12 cellular contexts compared by ENCODE assay signal in the genomic region with DNA sequence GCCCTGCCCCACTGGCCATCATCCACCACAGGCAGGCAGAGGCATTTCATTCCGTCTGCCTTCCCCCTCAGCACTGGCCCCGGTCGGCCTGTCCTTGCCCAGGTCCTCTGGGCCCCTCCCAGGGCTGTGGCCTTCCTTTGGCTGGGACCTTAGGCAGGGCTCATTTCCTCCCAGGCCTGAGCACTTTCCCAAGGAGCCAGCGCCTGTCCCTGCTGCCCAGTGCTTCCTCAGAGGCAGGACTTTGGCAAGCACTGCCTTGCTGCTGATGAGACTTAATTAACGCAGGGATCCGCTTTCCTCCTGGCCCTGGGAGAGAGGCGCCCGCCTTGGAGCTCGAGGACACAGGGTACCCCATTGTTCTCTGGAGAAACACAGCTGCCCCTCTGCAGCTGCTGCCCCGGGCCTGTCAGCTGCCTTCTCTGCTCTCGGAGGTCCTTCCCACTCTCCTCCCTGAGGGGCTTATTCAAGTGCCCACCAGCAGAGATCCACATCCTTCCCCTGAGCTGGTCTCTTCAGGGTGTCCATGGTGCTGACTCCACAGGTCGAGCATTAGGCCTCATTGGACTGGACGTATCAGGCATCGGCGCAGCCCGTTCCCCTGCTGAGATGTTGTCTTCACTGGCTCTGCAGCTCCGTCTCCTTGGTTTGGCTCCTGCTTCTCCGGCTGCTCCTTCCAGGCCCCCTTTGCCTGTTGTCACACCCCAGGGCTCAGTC. TPM values are rescaled to one million over a fixed set of nuclear protein-coding genes. Genes with fewer than 3 reads are reported as not detected.
DNase-seq lines count a peak whose midpoint lies in the region; ATAC-seq lines count a peak whose summit lies in the region.
"Had no signal": no experiment of that assay in that cellular context is flagged by ENCODE, and none has a peak within 500 bp of the region (broad histone marks: within the 10 kb centered on the region; RNA-seq: fewer than 3 reads in every experiment).

No MANE protein-coding gene starts in this region.

- H3K4me1 ChIP-seq in urinary bladder (ENCODE audit: insufficient read depth): peaks cover 2% of the 10 kb centered on the region
- no peaks in the 10 kb centered on the region for H3K4me1 ChIP-seq in CD8-positive, alpha-beta memory T cell (ENCODE audit: insufficient read depth, low read length)
- no peaks in the 10 kb centered on the region for H3K4me1 ChIP-seq in naive thymus-derived CD4-positive, alpha-beta T cell (ENCODE audit: control insufficient read depth in 2 of 2, insufficient read depth in 2 of 2, low read length in 2 of 2)
- H3K4me1 ChIP-seq: HAP-1 had no signal

- H3K36me3 ChIP-seq in urinary bladder (ENCODE audit: insufficient read depth): no peaks in the 10 kb centered on the region
- H3K36me3 ChIP-seq in CD8-positive, alpha-beta memory T cell (ENCODE audit: insufficient read depth, low read length): no peaks in the 10 kb centered on the region
- no peaks in the 10 kb centered on the region for H3K36me3 ChIP-seq in naive thymus-derived CD4-positive, alpha-beta T cell (ENCODE audit: control insufficient read depth in 2 of 3, insufficient read depth in 3 of 3, low read length in 3 of 3)
- H3K36me3 ChIP-seq: HAP-1 had no signal

- ATAC-seq in naive thymus-derived CD4-positive, alpha-beta T cell: no peak

- CTCF ChIA-PET in CD8-positive, alpha-beta memory T cell (lab: Charles Lee): no interaction called here
- CTCF ChIA-PET in naive thymus-derived CD4-positive, alpha-beta T cell (lab: Charles Lee): interaction anchor here (1.2 kb wide), 1 partner anchor 17 kb away, joined by 3 read pairs; no protein-coding TSS in a partner anchor

- DNase-seq in DMS79 treated with DMSO at 0.1 percent for 48 hours (lab: John Stamatoyannopoulos, UW) (peak; percentile 43), DMS79 (lab: John Stamatoyannopoulos, UW) (no peak), epidermal melanocyte (ENCODE audit: insufficient read length, low spot score) (peak; percentile 48), midbrain (lab: John Stamatoyannopoulos, UW) (peak; percentile 77)
- no peak for DNase-seq in activated naive CD4-positive, alpha-beta T cell (lab: John Stamatoyannopoulos, UW)
- no peak for DNase-seq in CD8-positive, alpha-beta memory T cell
- DNase-seq in naive thymus-derived CD4-positive, alpha-beta T cell: no peak
- DNase-seq: 8988T; activated CD8-positive, alpha-beta memory T cell treated with anti-CD3 and anti-CD28 coated beads for 24 hours had no signal

- peaks cover 11% of the 10 kb centered on the region for H3K27me3 ChIP-seq in CD8-positive, alpha-beta memory T cell (ENCODE audit: insufficient read depth, low read length, poor library complexity, severe bottlenecking)
- H3K27me3 ChIP-seq in naive thymus-derived CD4-positive, alpha-beta T cell (ENCODE audit: control insufficient read depth in 2 of 2, insufficient read depth in 2 of 2, low read length in 2 of 2): no peaks in the 10 kb centered on the region

- peak overlapping the region in 1 of 8 donors; percentile 8 for H3K27ac Mint-ChIP-seq in CD8-positive, alpha-beta memory T cell
- peak overlapping the region in 1 of 9 donors; percentile 68 for H3K27ac Mint-ChIP-seq in naive thymus-derived CD4-positive, alpha-beta T cell

- peaks cover 22 to 65% of the 10 kb centered on the region in 2 donors for H3K27me3 Mint-ChIP-seq in CD8-positive, alpha-beta memory T cell
- H3K27me3 Mint-ChIP-seq in naive thymus-derived CD4-positive, alpha-beta T cell: peaks cover 11 to 28% (median 20%) of the 10 kb centered on the region in 5 donors

- H3K9me3 Mint-ChIP-seq in CD8-positive, alpha-beta memory T cell: peaks cover 0 to 1% (median 0%) of the 10 kb centered on the region in 5 donors
- peaks cover 0 to 18% (median 2%) of the 10 kb centered on the region in 11 donors for H3K9me3 Mint-ChIP-seq in naive thymus-derived CD4-positive, alpha-beta T cell
- H3K9me3 Mint-ChIP-seq: central memory CD8-positive, alpha-beta T cell had no signal

- intact Hi-C loops in naive thymus-derived CD4-positive, alpha-beta T cell (cut with micrococcal nuclease): no loop called here

- POLR2A ChIA-PET in CD8-positive, alpha-beta memory T cell (lab: Charles Lee): no interaction called here
- POLR2A ChIA-PET in naive thymus-derived CD4-positive, alpha-beta T cell (lab: Charles Lee): no interaction called here

- H3K9me3 ChIP-seq in CD8-positive, alpha-beta memory T cell (ENCODE audit: low read length): no peaks in the 10 kb centered on the region
- no peaks in the 10 kb centered on the region for H3K9me3 ChIP-seq in naive thymus-derived CD4-positive, alpha-beta T cell (ENCODE audit: control insufficient read depth in 2 of 3, low read length in 3 of 3)
- H3K9me3 ChIP-seq: HAP-1 had no signal

- H3K4me3 Mint-ChIP-seq in CD8-positive, alpha-beta memory T cell: no peak overlapping the region
- H3K4me3 Mint-ChIP-seq in naive thymus-derived CD4-positive, alpha-beta T cell: no peak overlapping the region
- H3K4me3 Mint-ChIP-seq: central memory CD8-positive, alpha-beta T cell had no signal

- no peaks in the 10 kb centered on the region for H3K36me3 Mint-ChIP-seq in CD8-positive, alpha-beta memory T cell
- H3K36me3 Mint-ChIP-seq in naive thymus-derived CD4-positive, alpha-beta T cell: peaks cover 0 to 6% (median 5%) of the 10 kb centered on the region in 5 donors

- H3K27ac ChIP-seq in urinary bladder (ENCODE audit: low read depth): peak overlapping the region; percentile 12
- H3K27ac ChIP-seq in CD8-positive, alpha-beta memory T cell (ENCODE audit: low read depth, low read length): no peak overlapping the region
- H3K27ac ChIP-seq in naive thymus-derived CD4-positive, alpha-beta T cell (ENCODE audit: low read depth, low read length): no peak overlapping the region

- 76% methylated on average over 18 of the region's 18 CpGs for WGBS in urinary bladder

- H3K4me1 Mint-ChIP-seq in CD8-positive, alpha-beta memory T cell: no peaks in the 10 kb centered on the region
- peaks cover 0 to 2% (median 0%) of the 10 kb centered on the region in 7 donors for H3K4me1 Mint-ChIP-seq in naive thymus-derived CD4-positive, alpha-beta T cell
- H3K4me1 Mint-ChIP-seq: central memory CD8-positive, alpha-beta T cell had no signal

- H3K4me3 ChIP-seq in urinary bladder (ENCODE audit: low read depth, low read length): no peak overlapping the region
- H3K4me3 ChIP-seq in CD8-positive, alpha-beta memory T cell (ENCODE audit: low read length): no peak overlapping the region
- no peak overlapping the region for H3K4me3 ChIP-seq in naive thymus-derived CD4-positive, alpha-beta T cell (ENCODE audit: low read length)
- H3K4me3 ChIP-seq: HAP-1 had no signal

RNA-seq across cellular contexts. Expression of a gene that starts 42.9 kb away (rescaled TPM):
- 18.3 TPM for total RNA-seq in urinary bladder
- polyA plus RNA-seq in urinary bladder: 49.2 TPM
- total RNA-seq in CD8-positive, alpha-beta memory T cell: not detected
- not detected for polyA plus RNA-seq in CD8-positive, alpha-beta memory T cell
- under 1 TPM in 2 of 5 experiments, not detected in 3; 0.42 to 0.73 TPM for total RNA-seq in naive thymus-derived CD4-positive, alpha-beta T cell
- polyA plus RNA-seq in naive thymus-derived CD4-positive, alpha-beta T cell: not detected

Comparison
In these comparisons a context has a peak if more than half of its experiments do, and no peak if none do; other contexts are left out.
1. DNase-seq: peak in DMS79 treated with DMSO at 0.1 percent for 48 hours (single experiment), epidermal melanocyte (single experiment) and midbrain (single experiment); none in DMS79 (single experiment), activated naive CD4-positive, alpha-beta T cell (0 of 4), CD8-positive, alpha-beta memory T cell (0 of 5) and naive thymus-derived CD4-positive, alpha-beta T cell (0 of 9).
2. RNA of a gene that starts 42.9 kb away (total RNA-seq): 18.3 TPM in urinary bladder (single experiment); not detected in CD8-positive, alpha-beta memory T cell and 0.42 to 0.73 TPM in naive thymus-derived CD4-positive, alpha-beta T cell; every median in the first group is over 10 times any median in the second.